In the genomic region with DNA sequence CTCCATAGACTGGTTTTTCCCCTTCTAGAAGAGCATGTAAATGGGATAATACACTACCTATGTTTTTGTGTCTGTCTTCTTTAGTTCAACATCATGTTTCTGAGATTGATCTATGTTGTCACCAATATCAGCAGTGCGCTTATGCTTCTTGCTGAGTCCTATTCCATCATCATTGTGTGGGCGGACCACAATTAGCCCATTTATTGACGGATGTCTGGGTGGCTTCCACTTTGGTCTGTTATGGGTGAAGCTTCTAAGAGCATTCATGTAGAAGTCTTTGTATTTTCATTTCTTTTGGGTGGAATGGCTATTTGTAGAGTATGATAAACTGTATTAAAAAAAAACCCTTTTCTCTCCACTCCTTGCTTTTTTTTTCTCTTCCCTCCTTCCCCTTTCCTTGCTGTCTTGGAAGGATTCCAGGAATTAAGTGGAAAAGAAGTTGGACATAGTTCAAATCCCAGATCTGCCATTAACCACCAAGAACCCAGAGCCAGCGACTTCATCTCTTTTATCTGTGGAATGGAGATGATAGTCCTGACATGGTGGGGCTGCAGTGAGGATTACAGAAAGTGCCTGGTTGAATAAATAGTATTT, we compare ENCODE assay signal across 25 cellular contexts. TPM values are rescaled to one million over a fixed set of nuclear protein-coding genes. Genes with fewer than 3 reads are reported as not detected.
A peak's percentile ranks its signal among the peaks of the same experiment; 100 is the strongest.
DNase-seq lines count a peak whose midpoint lies in the region; ATAC-seq and TF ChIP-seq lines count a peak whose summit lies in the region.
"Had no signal": no experiment of that assay in that cellular context is flagged by ENCODE, and none has a peak within 500 bp of the region (broad histone marks: within the 10 kb centered on the region; RNA-seq: fewer than 3 reads in every experiment).

No MANE protein-coding gene starts in this region.

- no peak for TF ChIP-seq POLR2A in spleen (IDR thresholded peaks at IDR 0.05)

- no peak for ATAC-seq in activated CD4-positive, alpha-beta T cell treated with anti-CD3 and anti-CD28 coated beads for 36 hours
- ATAC-seq in GM21360 (IDR thresholded peaks at IDR 0.05; ENCODE audit: unreplicated experiment), result no peak
- ATAC-seq: stimulated activated memory B cell treated with anti-CD40 and anti-IgM and Interleukin-4, amounts not matched to agents 10 μg/mL and 1 μg/mL and 100 μg/mL, for 72 hours had no signal

- intact Hi-C loops in activated CD4-positive, alpha-beta T cell treated with anti-CD3 and anti-CD28 coated beads for 36 hours (cut with DNase I, micrococcal nuclease), result loop anchor here in 1 of 2 experiments (2.0 to 10.0 kb wide), 2 partner anchors 53 to 421 kb away; a partner anchor contains a TSS
- intact Hi-C loops in spleen (cut with DNase I; ENCODE audit: low total_unique reads), result no loop called here

- H2AFZ ChIP-seq in osteoblast (ENCODE audit: low read length), result no peak overlapping the region
- H2AFZ ChIP-seq: PC-9 had no signal

- no peaks in the 10 kb centered on the region for H3K9me3 Mint-ChIP-seq in activated CD4-positive, alpha-beta T cell treated with anti-CD3 and anti-CD28 coated beads for 36 hours (ENCODE audit: low read depth)
- H3K9me3 Mint-ChIP-seq: stimulated activated memory B cell treated with anti-CD40 and anti-IgM and Interleukin-4, amounts not matched to agents 10 μg/mL and 1 μg/mL and 100 μg/mL, for 72 hours had no signal

- peaks cover 61% of the 10 kb centered on the region for H3K4me1 Mint-ChIP-seq in activated CD4-positive, alpha-beta T cell treated with anti-CD3 and anti-CD28 coated beads for 36 hours
- H3K4me1 Mint-ChIP-seq: stimulated activated memory B cell treated with anti-CD40 and anti-IgM and Interleukin-4, amounts not matched to agents 10 μg/mL and 1 μg/mL and 100 μg/mL, for 72 hours had no signal

- POLR2A ChIA-PET in activated CD4-positive, alpha-beta T cell treated with anti-CD3 and anti-CD28 coated beads for 36 hours (lab: Charles Lee), result interaction anchor here (0.6 to 1.9 kb wide), 4 partner anchors 39 to 215 kb away, joined by 4 to 22 read pairs (median 12); no protein-coding TSS in a partner anchor

- no peak for DNase-seq in activated CD4-positive, alpha-beta T cell treated with anti-CD3 and anti-CD28 coated beads for 36 hours
- no peak for DNase-seq in activated CD4-positive, alpha-beta T cell treated with anti-CD3 and anti-CD28 coated beads, Interleukin-2, amount 50 U/mL, for 4 hours
- peak in 1 of 2 experiments; percentile 32 for DNase-seq in HL-60 (ENCODE audit: low read depth in 1 of 2, low spot score in 1 of 2)
- peak; percentile 16 for DNase-seq in fibroblast of pulmonary artery (ENCODE audit: low read depth)
- DNase-seq in spleen, result no peak
- no peak for DNase-seq in kidney tubule cell (ENCODE audit: low spot score)
- no peak for DNase-seq in osteoblast (ENCODE audit: insufficient read length, low spot score, missing footprints)
- DNase-seq: 8988T, activated gamma-delta T cell treated with Interleukin-2 at 50 U/mL for 16 hours, dermis blood vessel endothelial cell, HFFc6, NCI-H187 treated with DMSO at 0.1 percent for 48 hours, NCI-H345, PC-9, small intestine had no signal

- H3K36me3 ChIP-seq in spleen, result no peaks in the 10 kb centered on the region
- H3K36me3 ChIP-seq in osteoblast (ENCODE audit: insufficient read depth, low read length), result no peaks in the 10 kb centered on the region
- H3K36me3 ChIP-seq: thyroid gland had no signal

- no peak overlapping the region for H3K4me3 Mint-ChIP-seq in activated CD4-positive, alpha-beta T cell treated with anti-CD3 and anti-CD28 coated beads for 36 hours
- H3K4me3 Mint-ChIP-seq: HFFc6; neural crest cell; stimulated activated memory B cell treated with anti-CD40 and anti-IgM and Interleukin-4, amounts not matched to agents 10 μg/mL and 1 μg/mL and 100 μg/mL, for 72 hours had no signal

- CTCF ChIA-PET in activated CD4-positive, alpha-beta T cell treated with anti-CD3 and anti-CD28 coated beads for 36 hours (lab: Charles Lee), result interaction anchor here (1.3 to 2.2 kb wide), 3 partner anchors 26 to 90 kb away, joined by 3 to 5 read pairs (median 5); no protein-coding TSS in a partner anchor

- peaks cover 0 to 51% (median 13%) of the 10 kb centered on the region in 6 donors for H3K4me1 ChIP-seq in spleen
- peaks cover 26% of the 10 kb centered on the region for H3K4me1 ChIP-seq in osteoblast (ENCODE audit: insufficient read depth, low read length)

- H3K27ac Mint-ChIP-seq in activated CD4-positive, alpha-beta T cell treated with anti-CD3 and anti-CD28 coated beads for 36 hours, result peak overlapping the region; percentile 95
- H3K27ac Mint-ChIP-seq: HFFc6; stimulated activated memory B cell treated with anti-CD40 and anti-IgM and Interleukin-4, amounts not matched to agents 10 μg/mL and 1 μg/mL and 100 μg/mL, for 72 hours had no signal

- H3K36me3 Mint-ChIP-seq in activated CD4-positive, alpha-beta T cell treated with anti-CD3 and anti-CD28 coated beads for 36 hours (ENCODE audit: low read depth), result peaks cover 9% of the 10 kb centered on the region
- H3K36me3 Mint-ChIP-seq: stimulated activated memory B cell treated with anti-CD40 and anti-IgM and Interleukin-4, amounts not matched to agents 10 μg/mL and 1 μg/mL and 100 μg/mL, for 72 hours had no signal

- H3K4me3 ChIP-seq in HL-60 (replicated peaks; ENCODE audit: insufficient read depth, low read length) (no peak overlapping the region), fibroblast of pulmonary artery (replicated peaks; ENCODE audit: low read depth, low read length) (no peak overlapping the region), spleen (peak overlapping the region in 1 of 8 donors; percentile 46), osteoblast (ENCODE audit: insufficient read depth, low read length) (no peak overlapping the region)
- H3K4me3 ChIP-seq: PC-9, thyroid gland had no signal

- no peaks in the 10 kb centered on the region for H3K9me3 ChIP-seq in spleen
- no peaks in the 10 kb centered on the region for H3K9me3 ChIP-seq in osteoblast (ENCODE audit: low read depth, low read length)
- H3K9me3 ChIP-seq: thyroid gland had no signal

- H3K4me2 ChIP-seq in osteoblast (ENCODE audit: insufficient read depth, low read length), result no peak overlapping the region
- H3K4me2 ChIP-seq: KMS-11, PC-9 had no signal

- no peaks in the 10 kb centered on the region for H3K27me3 ChIP-seq in HL-60 (ENCODE audit: insufficient read depth, poor library complexity, severe bottlenecking)
- peaks cover 0 to 8% (median 0%) of the 10 kb centered on the region in 7 donors for H3K27me3 ChIP-seq in spleen (replicated peaks in 1 of 7)
- no peaks in the 10 kb centered on the region for H3K27me3 ChIP-seq in osteoblast (ENCODE audit: insufficient read depth, low read length)
- H3K27me3 ChIP-seq: thyroid gland had no signal

- peaks cover 14% of the 10 kb centered on the region for H3K27me3 Mint-ChIP-seq in activated CD4-positive, alpha-beta T cell treated with anti-CD3 and anti-CD28 coated beads for 36 hours

- no peak for TF ChIP-seq CTCF in HL-60 (IDR thresholded peaks at IDR 0.05; ENCODE audit: insufficient read depth, low read length)
- no peak for TF ChIP-seq CTCF in fibroblast of pulmonary artery (IDR thresholded peaks at IDR 0.05; ENCODE audit: low read length, missing control alignments)
- no peak for TF ChIP-seq CTCF in spleen (IDR thresholded peaks at IDR 0.05 in 8 of 11, conservative IDR thresholded peaks at IDR 0.05 in 3 of 11)
- TF ChIP-seq CTCF in osteoblast (IDR thresholded peaks at IDR 0.05; ENCODE audit: extremely low read depth, low read depth, low read length), result no peak

- H3K27ac ChIP-seq in HL-60 (replicated peaks) (peak overlapping the region; percentile 69), spleen (peak overlapping the region in 7 of 8 donors; percentile 62 to 97 (median 84)), osteoblast (ENCODE audit: low read depth, low read length) (no peak overlapping the region)
- H3K27ac ChIP-seq: KMS-11, PC-9, thyroid gland had no signal

- WGBS in spleen, 5 donors, result 82 to 85% (median 84%) methylated on average over 4 of the region's 4 CpGs

- H4K20me1 ChIP-seq in osteoblast (ENCODE audit: insufficient read depth, low read length), result no peaks in the 10 kb centered on the region

- H3K79me2 ChIP-seq in osteoblast (ENCODE audit: insufficient read depth, low read length), result no peaks in the 10 kb centered on the region

RNA-seq across cellular contexts. Expression of a gene that starts 7.0 kb away (rescaled TPM):
- 100 to 1,000 TPM; 102 to 140 TPM for total RNA-seq in activated CD4-positive, alpha-beta T cell treated with anti-CD3 and anti-CD28 coated beads for 36 hours
- total RNA-seq in spleen (100 to 1,000 TPM; 167 to 701 (median 241) TPM), osteoblast (0.29 and 1.4 TPM in 2 replicates)
- polyA plus RNA-seq in spleen, result 10 to 100 TPM; 28.4 to 60.7 (median 43.8) TPM
- total RNA-seq: neural crest cell, PC-9, pulmonary artery endothelial cell had no signal

RNA-seq across cellular contexts. Expression of a gene that starts 28.9 kb away (rescaled TPM):
- total RNA-seq in activated CD4-positive, alpha-beta T cell treated with anti-CD3 and anti-CD28 coated beads for 36 hours, result not detected
- not detected for total RNA-seq in spleen
- not detected for polyA plus RNA-seq in spleen
- total RNA-seq in osteoblast, result not detected in 2 replicates
- total RNA-seq: Daoy, dermis blood vessel endothelial cell, HFFc6, HT1080, left ventricle myocardium superior, mucosa of gallbladder, neural crest cell, PC-9, pulmonary artery endothelial cell, thyroid gland had no signal
- polyA plus RNA-seq: small intestine had no signal

RNA-seq across cellular contexts. Expression of a gene that starts 57.2 kb away (rescaled TPM):
- total RNA-seq in activated CD4-positive, alpha-beta T cell treated with anti-CD3 and anti-CD28 coated beads for 36 hours, result not detected
- total RNA-seq in spleen (not detected), osteoblast (not detected in 2 replicates)
- not detected for polyA plus RNA-seq in spleen
- total RNA-seq: Daoy, dermis blood vessel endothelial cell, HFFc6, HT1080, left ventricle myocardium superior, neural crest cell, PC-9, pulmonary artery endothelial cell, thyroid gland had no signal

Comparison
In these comparisons a context has a peak if more than half of its experiments do, and no peak if none do; other contexts are left out.
1. RNA of a gene that starts 7.0 kb away (total RNA-seq): 167 to 701 TPM in spleen and 102 to 140 TPM in activated CD4-positive, alpha-beta T cell treated with anti-CD3 and anti-CD28 coated beads for 36 hours; 0.29 to 1.4 TPM in osteoblast; every median in the first group is over 10 times any median in the second.